In genomic region chr22:22103078-22103593, GRCh38 we compare ENCODE assay signal across 9 cellular contexts.
DNase-seq lines count a peak whose midpoint lies in the region; ATAC-seq and TF ChIP-seq lines count a peak whose summit lies in the region.
"Had no signal": no experiment of that assay in that cellular context is flagged by ENCODE, and none has a peak within 500 bp of the region (broad histone marks: within the 10 kb centered on the region; RNA-seq: fewer than 3 reads in every experiment).

No MANE protein-coding gene starts in this region.

- H3K4me2 ChIP-seq in PC-3 (ENCODE audit: low read length), result no peak overlapping the region

- H3K9me2 ChIP-seq in PC-3 (replicated peaks; ENCODE audit: low read length), result no peaks in the 10 kb centered on the region

- no peaks in the 10 kb centered on the region for H4K20me1 ChIP-seq in PC-3 (ENCODE audit: low read length)

- no peaks in the 10 kb centered on the region for H3F3A ChIP-seq in PC-3 (ENCODE audit: low read length, unreplicated experiment)

- TF ChIP-seq CTCF in left ventricle myocardium inferior (IDR thresholded peaks at IDR 0.05; ENCODE audit: borderline replicate concordance) (peak; percentile 24), heart right ventricle (IDR thresholded peaks at IDR 0.05) (peak in 3 of 9 donors; percentile 10 to 39 (median 10)), PC-3 (conservative IDR thresholded peaks at IDR 0.05; ENCODE audit: low read depth, low read length) (peak; percentile 48), fibroblast of the aortic adventitia (IDR thresholded peaks at IDR 0.05; ENCODE audit: insufficient read depth, low read length) (peak; percentile 67), upper lobe of right lung (IDR thresholded peaks at IDR 0.05) (peak; percentile 30)

- H3K9me3 ChIP-seq in left ventricle myocardium inferior (replicated peaks), result peaks cover 3% of the 10 kb centered on the region
- no peaks in the 10 kb centered on the region for H3K9me3 ChIP-seq in heart right ventricle
- no peaks in the 10 kb centered on the region for H3K9me3 ChIP-seq in PC-3 (ENCODE audit: low read length)
- H3K9me3 ChIP-seq in upper lobe of right lung, result no peaks in the 10 kb centered on the region

- BruUV-seq in PC-3 (replicated peaks; lab: Mats Ljungman, UMichigan), result no TSS peak

- H3K79me2 ChIP-seq in PC-3 (ENCODE audit: low read length), result no peaks in the 10 kb centered on the region

- no peak overlapping the region for H3K9ac ChIP-seq in PC-3 (ENCODE audit: low read length)

- 57 to 58% methylated on average over 6 of the region's 6 CpGs for WGBS in heart right ventricle, 2 donors

- CTCF ChIA-PET in PC-3 (lab: Charles Lee), result interaction anchor here (0.5 kb wide), 1 partner anchor 1685 kb away, joined by 5 read pairs; no protein-coding TSS in a partner anchor

- ATAC-seq in heart right ventricle (no peak), PC-3 (no peak), upper lobe of right lung (peak; percentile 39), HG03565 (IDR thresholded peaks at IDR 0.05; ENCODE audit: unreplicated experiment) (no peak)

- no peak overlapping the region for H3K27ac ChIP-seq in left ventricle myocardium inferior (replicated peaks)
- no peak overlapping the region for H3K27ac ChIP-seq in heart right ventricle
- H3K27ac ChIP-seq in PC-3 (ENCODE audit: low read length), result no peak overlapping the region
- no peak overlapping the region for H3K27ac ChIP-seq in upper lobe of right lung

- no peak for DNase-seq in left ventricle myocardium inferior
- no peak for DNase-seq in heart right ventricle
- DNase-seq in PC-3, result peak; percentile 11
- DNase-seq in fibroblast of the aortic adventitia (ENCODE audit: low read depth), result no peak
- DNase-seq in upper lobe of right lung, result no peak
- DNase-seq in globus pallidus (ENCODE audit: low spot score), result no peak
- DNase-seq in NCI-H2081 (lab: John Stamatoyannopoulos, UW), result no peak
- DNase-seq: NCI-H1417 had no signal

- intact Hi-C loops in left ventricle myocardium inferior (cut with micrococcal nuclease), result no loop called here
- intact Hi-C loops in heart right ventricle (cut with DNase I), result no loop called here
- intact Hi-C loops in PC-3 (cut with micrococcal nuclease), result no loop called here
- intact Hi-C loops in upper lobe of right lung (cut with DNase I), result no loop called here

- H3K4me1 ChIP-seq in left ventricle myocardium inferior (no peaks in the 10 kb centered on the region), heart right ventricle (no peaks in the 10 kb centered on the region), PC-3 (ENCODE audit: insufficient read depth, low read length) (no peaks in the 10 kb centered on the region), upper lobe of right lung (no peaks in the 10 kb centered on the region)

- H3K27me3 ChIP-seq in left ventricle myocardium inferior (ENCODE audit: low read depth), result peaks cover 78% of the 10 kb centered on the region
- H3K27me3 ChIP-seq in heart right ventricle, result peaks cover 0 to 10% (median 0%) of the 10 kb centered on the region in 7 donors
- H3K27me3 ChIP-seq in PC-3 (ENCODE audit: low read length), result no peaks in the 10 kb centered on the region
- no peaks in the 10 kb centered on the region for H3K27me3 ChIP-seq in upper lobe of right lung

- no peak overlapping the region for H2AFZ ChIP-seq in PC-3 (ENCODE audit: low read length)

- H3K36me3 ChIP-seq in left ventricle myocardium inferior (no peaks in the 10 kb centered on the region), heart right ventricle (no peaks in the 10 kb centered on the region), PC-3 (ENCODE audit: low read depth, low read length) (no peaks in the 10 kb centered on the region), upper lobe of right lung (no peaks in the 10 kb centered on the region)

- POLR2A ChIA-PET in PC-3 (lab: Charles Lee; ENCODE audit: unreplicated experiment), result no interaction called here

- H3K4me3 ChIP-seq in left ventricle myocardium inferior, result no peak overlapping the region
- H3K4me3 ChIP-seq in heart right ventricle, result no peak overlapping the region
- H3K4me3 ChIP-seq in PC-3 (ENCODE audit: low read length), result no peak overlapping the region
- H3K4me3 ChIP-seq in fibroblast of the aortic adventitia (ENCODE audit: low read depth, low read length), result no peak overlapping the region
- H3K4me3 ChIP-seq in upper lobe of right lung, result no peak overlapping the region
